In the genomic region with DNA sequence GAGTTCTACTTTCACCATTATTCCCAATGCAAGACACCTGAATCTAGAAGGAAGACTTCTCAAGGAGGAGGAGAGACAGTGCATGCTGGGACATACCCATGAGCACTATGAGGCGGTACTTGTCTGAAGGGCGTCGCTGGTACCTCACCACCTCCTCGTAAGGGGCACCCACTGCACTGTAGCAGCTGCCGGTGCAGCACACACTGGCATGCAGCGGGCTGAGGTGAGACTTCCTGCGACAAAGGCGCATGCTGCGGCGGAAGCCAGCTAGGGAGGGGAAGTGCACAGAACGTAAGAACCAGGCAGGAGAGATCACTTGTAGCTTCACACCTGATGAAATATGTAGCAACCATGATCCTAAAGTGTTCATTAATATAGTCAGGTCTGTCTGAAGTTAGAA, we compare ENCODE assay signal across 1 cellular context.
TF ChIP-seq lines count a peak whose summit lies in the region.

No MANE protein-coding gene starts in this region.

TF ChIP-seq in endothelial cell of umbilical vein, 7 proteins besides CTCF, POLR2A, EP300 and RAD21 (continued from another document):
- TF ChIP-seq JUN (IDR thresholded peaks at IDR 0.05; ENCODE audit: borderline replicate concordance, insufficient read depth, insufficient read length, low read depth) (no peak), FOS (IDR thresholded peaks at IDR 0.05; ENCODE audit: borderline replicate concordance, insufficient read depth, low read length) (no peak)
TF ChIP-seq in endothelial cell of umbilical vein: peak in this region for 0.
